Comparison of ENCODE assay signal across 21 cellular contexts in the genomic region with DNA sequence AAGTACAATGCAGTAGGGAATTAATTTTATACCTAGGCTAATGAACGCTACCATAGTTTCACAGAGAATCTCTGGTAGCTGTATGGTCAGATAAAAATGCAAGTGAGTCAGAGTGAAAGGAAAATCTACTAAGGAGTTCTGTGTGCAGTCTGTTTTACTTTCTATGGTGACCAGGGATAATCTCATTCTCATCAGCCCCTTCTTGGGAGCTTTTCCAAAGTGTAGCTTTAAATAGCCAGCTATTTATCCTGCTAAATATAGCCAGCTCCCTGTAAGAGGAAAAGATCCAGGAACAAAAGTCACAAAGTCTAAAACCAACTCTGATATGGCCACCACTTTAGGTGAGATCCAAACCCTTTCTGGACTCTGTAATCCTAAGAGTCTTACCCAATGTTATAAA.
DNase-seq lines count a peak whose midpoint lies in the region; ATAC-seq, FAIRE-seq and TF ChIP-seq lines count a peak whose summit lies in the region.
"Had no signal": no experiment of that assay in that cellular context is flagged by ENCODE, and none has a peak within 500 bp of the region (broad histone marks: within the 10 kb centered on the region; RNA-seq: fewer than 3 reads in every experiment).

No MANE protein-coding gene starts in this region.

- no peaks in the 10 kb centered on the region for H3K36me3 Mint-ChIP-seq in astrocyte (ENCODE audit: low read depth, unreplicated experiment)

- peaks cover 10% of the 10 kb centered on the region for H3K4me1 Mint-ChIP-seq in astrocyte (ENCODE audit: low read depth, unreplicated experiment)
- H3K4me1 Mint-ChIP-seq: activated CD4-positive, alpha-beta T cell treated with anti-CD3 and anti-CD28 coated beads, Interleukin-2, amount 10 ng/mL, durations not matched to agents 7 days and 5 days had no signal

- TF ChIP-seq CTCF in astrocyte (IDR thresholded peaks at IDR 0.05; ENCODE audit: insufficient read depth, low read depth, low read length) (no peak), sigmoid colon (IDR thresholded peaks at IDR 0.05) (no peak)

- H2AFZ ChIP-seq in astrocyte (ENCODE audit: low read depth, low read length), result no peak overlapping the region

- no peak for TF ChIP-seq POLR2A in sigmoid colon (IDR thresholded peaks at IDR 0.05)

- H3K27ac ChIP-seq in astrocyte (ENCODE audit: low read depth, low read length) (no peak overlapping the region), sigmoid colon (peak overlapping the region; percentile 58 to 76 (median 69))
- H3K27ac ChIP-seq: adrenal gland, tibial nerve had no signal

- H3K27me3 Mint-ChIP-seq in astrocyte (ENCODE audit: low read depth, unreplicated experiment), result no peaks in the 10 kb centered on the region
- H3K27me3 Mint-ChIP-seq: activated CD4-positive, alpha-beta T cell treated with anti-CD3 and anti-CD28 coated beads, Interleukin-2, amount 10 ng/mL, durations not matched to agents 7 days and 5 days had no signal

- intact Hi-C loops in left cardiac atrium (cut with DNase I), result no loop called here
- intact Hi-C loops in sigmoid colon (cut with DNase I), result no loop called here

- FAIRE-seq in astrocyte (lab: Jason Lieb, UNC), result peak; percentile 88
- FAIRE-seq: kidney, TTC549 had no signal

- WGBS in sigmoid colon, 2 donors, result 80 to 85% methylated on average over 1 of the region's 1 CpG

- H3K27me3 ChIP-seq in astrocyte (ENCODE audit: insufficient read depth, low read length) (no peaks in the 10 kb centered on the region), sigmoid colon (no peaks in the 10 kb centered on the region)
- H3K27me3 ChIP-seq: adrenal gland, tibial nerve had no signal

- ATAC-seq in left cardiac atrium, result peak; percentile 70 to 79
- ATAC-seq in HG03460 (IDR thresholded peaks at IDR 0.05; ENCODE audit: unreplicated experiment), result no peak

- H3K4me3 Mint-ChIP-seq in astrocyte (ENCODE audit: unreplicated experiment), result peak overlapping the region; percentile 61
- H3K4me3 Mint-ChIP-seq: activated CD4-positive, alpha-beta T cell treated with anti-CD3 and anti-CD28 coated beads, Interleukin-2, amount 10 ng/mL, durations not matched to agents 7 days and 5 days; endodermal cell had no signal

- no peak overlapping the region for H3K9ac ChIP-seq in astrocyte (ENCODE audit: low read length)

- H3K9me3 ChIP-seq in astrocyte (ENCODE audit: insufficient read depth, low read depth, low read length), result no peaks in the 10 kb centered on the region
- H3K9me3 ChIP-seq in sigmoid colon, result no peaks in the 10 kb centered on the region
- H3K9me3 ChIP-seq: adrenal gland had no signal

- H3K4me1 ChIP-seq in astrocyte (ENCODE audit: insufficient read depth, low read length) (no peaks in the 10 kb centered on the region), sigmoid colon (peaks cover 0 to 21% (median 16%) of the 10 kb centered on the region in 4 donors)
- H3K4me1 ChIP-seq: adrenal gland, tibial nerve had no signal

- H3K36me3 ChIP-seq in astrocyte (ENCODE audit: insufficient read depth, low read length) (no peaks in the 10 kb centered on the region), sigmoid colon (no peaks in the 10 kb centered on the region)
- H3K36me3 ChIP-seq: adrenal gland had no signal

- peak overlapping the region; percentile 50 for H3K27ac Mint-ChIP-seq in astrocyte (ENCODE audit: unreplicated experiment)
- H3K27ac Mint-ChIP-seq: activated CD4-positive, alpha-beta T cell treated with anti-CD3 and anti-CD28 coated beads, Interleukin-2, amount 10 ng/mL, durations not matched to agents 7 days and 5 days; endodermal cell had no signal

- H3K9me3 Mint-ChIP-seq in astrocyte (ENCODE audit: unreplicated experiment), result no peaks in the 10 kb centered on the region
- H3K9me3 Mint-ChIP-seq: activated CD4-positive, alpha-beta T cell treated with anti-CD3 and anti-CD28 coated beads, Interleukin-2, amount 10 ng/mL, durations not matched to agents 7 days and 5 days; endodermal cell had no signal

- H3K79me2 ChIP-seq in astrocyte (ENCODE audit: insufficient read depth, low read length), result no peaks in the 10 kb centered on the region

- H3K4me3 ChIP-seq in astrocyte (ENCODE audit: insufficient read depth, low read depth, low read length), result no peak overlapping the region
- peak overlapping the region in 1 of 4 donors; percentile 1 for H3K4me3 ChIP-seq in sigmoid colon
- H3K4me3 ChIP-seq: adrenal gland, tibial nerve had no signal

- no peaks in the 10 kb centered on the region for H4K20me1 ChIP-seq in astrocyte (ENCODE audit: insufficient read depth, low read length)

- H3K4me2 ChIP-seq in astrocyte (ENCODE audit: low read length), result peak overlapping the region; percentile 3

- TF ChIP-seq EP300 in sigmoid colon (IDR thresholded peaks at IDR 0.05), result no peak

- peak; percentile 77 for DNase-seq in EH (ENCODE audit: low read depth)
- DNase-seq in astrocyte (ENCODE audit: low read depth), result peak; percentile 54
- no peak for DNase-seq in left cardiac atrium
- no peak for DNase-seq in sigmoid colon
- DNase-seq in activated CD8-positive, alpha-beta memory T cell treated with anti-CD3 and anti-CD28 coated beads, Interleukin-2, amount 50 U/mL, for 48 hours, result no peak
- no peak for DNase-seq in MV-4-11 (lab: John Stamatoyannopoulos, UW)
- no peak for DNase-seq in NCI-H1092 treated with DMSO at 0.1 percent for 48 hours (lab: John Stamatoyannopoulos, UW)
- DNase-seq: activated CD4-positive, alpha-beta T cell treated with anti-CD3 and anti-CD28 coated beads, Interleukin-2, amount 10 ng/mL, durations not matched to agents 7 days and 5 days; activated gamma-delta T cell treated with Interleukin-2 at 50 U/mL for 16 hours; adrenal gland; DND-41; endodermal cell; KBM-7; kidney; NCI-H1930; RPMI8226; stimulated activated CD4-positive, alpha-beta T cell treated with anti-CD3 and anti-CD28 coated beads, Interleukin-15, amount 100 ng/mL, for 24 hours; SW 1271 had no signal

Comparison
In these comparisons a context has a peak if more than half of its experiments do, and no peak if none do; other contexts are left out.
1. DNase-seq: peak in EH (single experiment) and astrocyte (single experiment); none in left cardiac atrium (single experiment), sigmoid colon (single experiment), activated CD8-positive, alpha-beta memory T cell treated with anti-CD3 and anti-CD28 coated beads, Interleukin-2, amount 50 U/mL, for 48 hours (single experiment), MV-4-11 (single experiment) and NCI-H1092 treated with DMSO at 0.1 percent for 48 hours (single experiment).